In the genomic region with DNA sequence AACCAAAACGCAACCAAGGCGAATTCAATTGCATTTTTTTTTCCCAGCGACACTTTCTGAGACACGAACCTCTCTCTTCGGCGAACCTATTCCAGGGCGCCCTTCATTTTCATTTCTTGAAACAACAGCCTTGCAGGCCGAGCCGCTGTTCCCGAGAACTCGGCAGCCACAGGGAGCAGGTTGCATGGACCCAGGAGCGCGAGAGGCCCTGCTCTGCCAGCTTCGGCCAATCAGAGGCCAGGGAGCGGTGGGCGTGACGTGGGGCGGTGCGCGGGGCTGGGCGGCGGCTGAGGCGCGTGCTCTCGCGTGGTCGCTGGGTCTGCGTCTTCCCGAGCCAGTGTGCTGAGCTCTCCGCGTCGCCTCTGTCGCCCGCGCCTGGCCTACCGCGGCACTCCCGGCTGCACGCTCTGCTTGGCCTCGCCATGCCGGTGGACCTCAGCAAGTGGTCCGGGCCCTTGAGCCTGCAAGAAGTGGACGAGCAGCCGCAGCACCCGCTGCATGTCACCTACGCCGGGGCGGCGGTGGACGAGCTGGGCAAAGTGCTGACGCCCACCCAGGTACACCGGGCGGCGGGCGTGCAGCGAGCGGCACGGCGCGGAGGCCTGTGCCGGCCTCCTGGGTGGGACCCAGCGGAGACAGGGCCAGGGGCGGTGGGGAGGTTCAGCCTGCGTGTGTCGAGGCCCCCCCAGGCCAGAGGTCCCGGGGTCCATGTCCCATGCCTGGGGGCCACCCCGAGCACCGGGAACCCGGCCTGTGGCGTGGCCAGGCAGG, we compare ENCODE assay signal across 8 cellular contexts. TPM values are rescaled to one million over a fixed set of nuclear protein-coding genes. Genes with fewer than 3 reads are reported as not detected.
DNase-seq lines count a peak whose midpoint lies in the region; ATAC-seq and TF ChIP-seq lines count a peak whose summit lies in the region.

A gene (plus strand): TSS at position 337 of the 771 bp plus-strand sequence. CDS start 86 bp downstream, at position 423.

- H3K27ac Mint-ChIP-seq in activated CD4-positive, alpha-beta T cell treated with anti-CD3 and anti-CD28 coated beads, Interleukin-2, amount 10 ng/mL, durations not matched to agents 7 days and 5 days = peak within 1 kb of the TSS; percentile 91

- ATAC-seq in HG03439 (IDR thresholded peaks at IDR 0.05; ENCODE audit: unreplicated experiment) = peak; percentile 93

- no peaks in the 10 kb centered on the region for H3K9me3 Mint-ChIP-seq in activated CD4-positive, alpha-beta T cell treated with anti-CD3 and anti-CD28 coated beads, Interleukin-2, amount 10 ng/mL, durations not matched to agents 7 days and 5 days

- peaks cover 5% of the 10 kb centered on the region for H3K36me3 ChIP-seq in BJ (ENCODE audit: control insufficient read depth, insufficient read depth, low read length)

- H3K27me3 ChIP-seq in BJ (ENCODE audit: control insufficient read depth, insufficient read depth, low read length) = no peaks in the 10 kb centered on the region

- H3K27ac ChIP-seq in coronary artery = peak within 1 kb of the TSS; percentile 90 to 94

- peak within 1 kb of the TSS; percentile 91 for H3K4me3 Mint-ChIP-seq in activated CD4-positive, alpha-beta T cell treated with anti-CD3 and anti-CD28 coated beads, Interleukin-2, amount 10 ng/mL, durations not matched to agents 7 days and 5 days

- CTCF ChIA-PET in BJ (lab: Yijun Ruan, JAX) = interaction anchor here (1.2 to 3.0 kb wide), 4 partner anchors 13 to 261 kb away, joined by 3 to 15 read pairs (median 8); a partner anchor contains a TSS
- CTCF ChIA-PET in activated CD4-positive, alpha-beta T cell treated with anti-CD3 and anti-CD28 coated beads, Interleukin-2, amount 10 ng/mL, durations not matched to agents 7 days and 5 days (lab: Charles Lee) = interaction anchor here (0.7 to 2.1 kb wide), 9 partner anchors 11 to 240 kb away, joined by 3 to 13 read pairs (median 3); a partner anchor contains a TSS

- H3K27me3 Mint-ChIP-seq in activated CD4-positive, alpha-beta T cell treated with anti-CD3 and anti-CD28 coated beads, Interleukin-2, amount 10 ng/mL, durations not matched to agents 7 days and 5 days = no peaks in the 10 kb centered on the region

- H3K4me1 Mint-ChIP-seq in activated CD4-positive, alpha-beta T cell treated with anti-CD3 and anti-CD28 coated beads, Interleukin-2, amount 10 ng/mL, durations not matched to agents 7 days and 5 days = peaks cover 33% of the 10 kb centered on the region

- POLR2A ChIA-PET in BJ (lab: Charles Lee) = no interaction called here
- POLR2A ChIA-PET in activated CD4-positive, alpha-beta T cell treated with anti-CD3 and anti-CD28 coated beads, Interleukin-2, amount 10 ng/mL, durations not matched to agents 7 days and 5 days (lab: Charles Lee) = interaction anchor here (0.6 to 0.7 kb wide), 2 partner anchors 43 to 80 kb away, joined by 3 to 6 read pairs; no protein-coding TSS in a partner anchor

- H3K4me3 ChIP-seq in BJ (ENCODE audit: low read depth, low read length) (peak within 1 kb of the TSS; percentile 90), coronary artery (peak within 1 kb of the TSS; percentile 92)

- H3K36me3 Mint-ChIP-seq in activated CD4-positive, alpha-beta T cell treated with anti-CD3 and anti-CD28 coated beads, Interleukin-2, amount 10 ng/mL, durations not matched to agents 7 days and 5 days (ENCODE audit: low read depth) = peaks cover 26% of the 10 kb centered on the region

- DNase-seq in BJ (ENCODE audit: low read depth) (peak; percentile 52), GM19238 (ENCODE audit: insufficient read length, low spot score) (peak; percentile 94), NCI-H526 treated with DMSO at 0.1 percent for 48 hours (lab: John Stamatoyannopoulos, UW) (peak; percentile 91), coronary artery (ENCODE audit: low spot score) (peak; percentile 96), left kidney (ENCODE audit: low read depth, low spot score) (peak; percentile 97)
- peak; percentile 94 for DNase-seq in activated CD4-positive, alpha-beta T cell treated with anti-CD3 and anti-CD28 coated beads, Interleukin-2, amount 10 ng/mL, durations not matched to agents 7 days and 5 days
- DNase-seq in stimulated activated CD4-positive, alpha-beta T cell treated with anti-CD3 and anti-CD28 coated beads, Interleukin-1b, Interleukin-23, amount 100 ng/mL, for 48 hours = peak; percentile 93

- peak; percentile 8; the same call in 1 of the 2 replicates for TF ChIP-seq CTCF in BJ (IDR thresholded peaks at IDR 0.05; ENCODE audit: insufficient read depth, low read depth, low read length)
- no peak for TF ChIP-seq CTCF in coronary artery (IDR thresholded peaks at IDR 0.05)

RNA-seq across cellular contexts. Expression of the gene that starts here (rescaled TPM):
- 145 and 201 TPM in 2 replicates for polyA plus RNA-seq in BJ (2011; rRNA removed)
- 54.3 and 70.3 TPM in 2 replicates for polyA minus RNA-seq in BJ (2011; rRNA and poly(A)+ RNA removed)
- 100 to 1,000 TPM in 1 of 2 experiments, 10 to 100 TPM in 1; 96.3 to 104 TPM for total RNA-seq in activated CD4-positive, alpha-beta T cell treated with anti-CD3 and anti-CD28 coated beads, Interleukin-2, amount 10 ng/mL, durations not matched to agents 7 days and 5 days

Comparison
In these comparisons a context has a peak if more than half of its experiments do, and no peak if none do; other contexts are left out.
1. Peak in every context shown above with its lines: DNase-seq, ATAC-seq, H3K4me3 ChIP-seq and H3K27ac ChIP-seq.